Comparison of ENCODE assay signal across 20 cellular contexts in genomic region chr10:71635867-71636266, GRCh38.
"Had no signal": no experiment of that assay in that cellular context is flagged by ENCODE, and none has a peak within 500 bp of the region (broad histone marks: within the 10 kb centered on the region; RNA-seq: fewer than 3 reads in every experiment).

No MANE protein-coding gene starts in this region.

- H3K4me1 ChIP-seq: vagina had no signal

- H3K36me3 ChIP-seq: colonic mucosa, ovary, sigmoid colon, thyroid gland, vagina had no signal

- H3K4me1 Mint-ChIP-seq: activated naive CD8-positive, alpha-beta T cell treated with anti-CD3 and anti-CD28 coated beads for 36 hours had no signal

- DNase-seq: activated CD4-positive, alpha-beta T cell treated with anti-CD3 and anti-CD28 coated beads for 36 hours; activated CD8-positive, alpha-beta memory T cell treated with anti-CD3 and anti-CD28 coated beads, Interleukin-2, amount 50 U/mL, for 4 hours; activated CD8-positive, alpha-beta T cell treated with anti-CD3 and anti-CD28 coated beads for 36 hours; activated gamma-delta T cell; activated naive CD8-positive, alpha-beta T cell treated with anti-CD3 and anti-CD28 coated beads for 36 hours; activated T-cell treated with anti-CD3 and anti-CD28 coated beads, Interleukin-2, amount 50 U/mL, for 48 hours; amygdala; body of pancreas; central memory CD4-positive, alpha-beta T cell; foreskin fibroblast; immature natural killer cell; ovary; sigmoid colon; stimulated activated CD4-positive, alpha-beta T cell treated with anti-CD3 and anti-CD28 coated beads, Interleukin-12 subunit alpha, Interleukin-12 subunit beta, amount 100 ng/mL, for 4 hours; stimulated activated CD4-positive, alpha-beta T cell treated with anti-CD3 and anti-CD28 coated beads, Interleukin-2, amount 100 ng/mL, for 24 hours; T-helper 9 cell; thyroid gland had no signal

- H3K27me3 ChIP-seq: body of pancreas, colonic mucosa, ovary, sigmoid colon, thyroid gland, vagina had no signal

- H3K4me3 ChIP-seq: body of pancreas, colonic mucosa, ovary, sigmoid colon, thyroid gland, vagina had no signal

- H3K9me3 Mint-ChIP-seq: activated CD8-positive, alpha-beta T cell treated with anti-CD3 and anti-CD28 coated beads for 36 hours; activated naive CD8-positive, alpha-beta T cell treated with anti-CD3 and anti-CD28 coated beads for 36 hours; immature natural killer cell; stimulated activated effector memory CD8-positive, alpha-beta T cell treated with anti-CD3 and anti-CD28 coated beads, Interleukin-12 subunit alpha, Interleukin-12 subunit beta, amount 100 ng/mL, for 72 hours had no signal

- H3K9me3 ChIP-seq: body of pancreas, colonic mucosa, ovary, sigmoid colon, thyroid gland, vagina had no signal

- H3K27ac Mint-ChIP-seq: activated CD4-positive, alpha-beta T cell treated with anti-CD3 and anti-CD28 coated beads for 36 hours; activated CD8-positive, alpha-beta T cell treated with anti-CD3 and anti-CD28 coated beads for 36 hours; activated naive CD8-positive, alpha-beta T cell treated with anti-CD3 and anti-CD28 coated beads for 36 hours; immature natural killer cell; stimulated activated effector memory CD8-positive, alpha-beta T cell treated with anti-CD3 and anti-CD28 coated beads, Interleukin-12 subunit alpha, Interleukin-12 subunit beta, amount 100 ng/mL, for 72 hours had no signal

- H3K27me3 Mint-ChIP-seq: activated CD4-positive, alpha-beta T cell treated with anti-CD3 and anti-CD28 coated beads for 36 hours; activated CD8-positive, alpha-beta T cell treated with anti-CD3 and anti-CD28 coated beads for 36 hours; activated naive CD8-positive, alpha-beta T cell treated with anti-CD3 and anti-CD28 coated beads for 36 hours had no signal

- H3K4me3 Mint-ChIP-seq: activated CD4-positive, alpha-beta T cell treated with anti-CD3 and anti-CD28 coated beads for 36 hours; activated CD8-positive, alpha-beta T cell treated with anti-CD3 and anti-CD28 coated beads for 36 hours; activated naive CD8-positive, alpha-beta T cell treated with anti-CD3 and anti-CD28 coated beads for 36 hours; immature natural killer cell; stimulated activated effector memory CD8-positive, alpha-beta T cell treated with anti-CD3 and anti-CD28 coated beads, Interleukin-12 subunit alpha, Interleukin-12 subunit beta, amount 100 ng/mL, for 72 hours had no signal

- H3K36me3 Mint-ChIP-seq: activated naive CD8-positive, alpha-beta T cell treated with anti-CD3 and anti-CD28 coated beads for 36 hours; immature natural killer cell; stimulated activated effector memory CD8-positive, alpha-beta T cell treated with anti-CD3 and anti-CD28 coated beads, Interleukin-12 subunit alpha, Interleukin-12 subunit beta, amount 100 ng/mL, for 72 hours had no signal

- H3K27ac ChIP-seq: colonic mucosa, ovary, sigmoid colon, thyroid gland, vagina had no signal

- ATAC-seq: activated CD4-positive, alpha-beta T cell treated with anti-CD3 and anti-CD28 coated beads for 36 hours; activated CD8-positive, alpha-beta T cell treated with anti-CD3 and anti-CD28 coated beads for 36 hours; stimulated activated effector memory CD8-positive, alpha-beta T cell treated with anti-CD3 and anti-CD28 coated beads, Interleukin-12 subunit alpha, Interleukin-12 subunit beta, amount 100 ng/mL, for 72 hours had no signal
